In the genomic region with DNA sequence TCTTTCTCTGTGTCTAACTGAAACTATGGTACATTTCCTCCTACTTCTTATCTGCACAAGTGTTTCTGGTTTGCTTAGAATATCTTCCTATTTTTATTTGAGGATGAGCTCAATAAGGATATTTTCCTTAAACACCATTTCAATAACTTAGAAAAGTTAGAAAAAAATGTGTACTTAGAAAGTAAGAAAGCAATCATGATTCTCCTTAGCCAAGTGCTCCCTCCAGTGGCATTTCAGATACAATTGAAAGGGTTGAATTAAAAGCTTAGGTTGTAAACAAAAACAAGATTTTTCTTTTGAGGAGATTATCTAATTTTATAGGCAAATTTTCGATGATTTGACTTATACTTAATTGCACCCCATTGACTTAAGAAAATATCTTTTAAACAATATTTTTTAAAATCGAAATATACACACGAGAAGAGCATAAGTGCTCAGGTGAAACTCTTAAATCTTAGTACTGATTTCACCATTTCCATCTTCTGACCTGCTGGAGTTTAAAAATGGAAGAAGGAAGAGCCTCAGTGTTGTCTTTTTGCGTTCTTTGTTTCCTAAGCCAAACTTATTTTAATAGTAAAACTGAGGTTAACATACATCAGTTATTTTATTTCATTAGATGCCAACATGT, we compare ENCODE assay signal across 8 cellular contexts. TPM values are rescaled to one million over a fixed set of nuclear protein-coding genes. Genes with fewer than 3 reads are reported as not detected.
DNase-seq lines count a peak whose midpoint lies in the region; ATAC-seq, FAIRE-seq and TF ChIP-seq lines count a peak whose summit lies in the region.

No MANE protein-coding gene starts in this region.

- H3K4me1 ChIP-seq in BE2C (peaks cover 4% of the 10 kb centered on the region; the same call in 1 of the 2 replicates), GM12878 (ENCODE audit: control insufficient read depth, insufficient read depth, low read length) (no peaks in the 10 kb centered on the region), upper lobe of right lung (no peaks in the 10 kb centered on the region)

- DNase-seq in BE2C (peak; percentile 25), GM13976 (ENCODE audit: low spot score) (peak; percentile 35), NCI-H446 treated with DMSO at 0.1 percent for 48 hours (lab: John Stamatoyannopoulos, UW) (peak; percentile 19), GM12878 (ENCODE audit: low read depth, low spot score) (no peak), left kidney (ENCODE audit: low read depth, low spot score) (peak; percentile 83), upper lobe of right lung (no peak)
- no peak for DNase-seq in NK-92 treated with Interleukin-12 subunit alpha and Interleukin-12 subunit beta, amount 100 ng/mL, for 24 hours (lab: John Stamatoyannopoulos, UW)
- DNase-seq in activated naive CD8-positive, alpha-beta T cell treated with anti-CD3 and anti-CD28 coated beads for 36 hours: no peak

- H3K27me3 Mint-ChIP-seq in activated naive CD8-positive, alpha-beta T cell treated with anti-CD3 and anti-CD28 coated beads for 36 hours: peaks cover 8% of the 10 kb centered on the region

- BruUV-seq in GM12878 (replicated peaks; lab: Mats Ljungman, UMichigan): no TSS peak

- SMC1A ChIA-PET in GM12878 (lab: Charles Lee; ENCODE audit: uncharacterized antibody, unreplicated experiment): interaction anchor here (0.7 to 2.5 kb wide), 24 partner anchors 8 to 1668 kb away, joined by 3 to 45 read pairs (median 5); no protein-coding TSS in a partner anchor

- no peak overlapping the region for H3K4me2 ChIP-seq in GM12878 (ENCODE audit: control insufficient read depth, insufficient read depth)

- H3K4me1 Mint-ChIP-seq in activated naive CD8-positive, alpha-beta T cell treated with anti-CD3 and anti-CD28 coated beads for 36 hours: peaks cover 1% of the 10 kb centered on the region

- RAD21 ChIA-PET in GM12878 (lab: Charles Lee; ENCODE audit: unreplicated experiment): interaction anchor here (0.9 to 2.6 kb wide), 12 partner anchors 19 to 445 kb away, joined by 3 to 44 read pairs (median 4); no protein-coding TSS in a partner anchor

- FAIRE-seq in GM12878 (lab: Jason Lieb, UNC): peak; percentile 41

- in situ Hi-C loops in GM13976 (cut with MboI; ENCODE audit: low sequenced_read_pairs, unreplicated experiment): loop anchor here (10.0 kb wide), 1 partner anchor 148 kb away; no protein-coding TSS in a partner anchor
- in situ Hi-C loops in GM12878 (cut with MboI): no loop called here

- ATAC-seq in GM12878 (0 out of 3 replicates have a peak, but pooled peaks have one; percentile 45), upper lobe of right lung (peak; percentile 69)

- CTCF ChIA-PET in GM12878 (lab: Yijun Ruan, JAX): interaction anchor here (0.7 to 2.5 kb wide), 32 partner anchors 8 to 1559 kb away, joined by 3 to 79 read pairs (median 4); a partner anchor contains a TSS

- POLR2A ChIA-PET in GM12878 (lab: Charles Lee): no interaction called here

- no peaks in the 10 kb centered on the region for H3K79me2 ChIP-seq in GM12878 (ENCODE audit: control insufficient read depth, insufficient read depth, low read length)

- H3K4me3 Mint-ChIP-seq in activated naive CD8-positive, alpha-beta T cell treated with anti-CD3 and anti-CD28 coated beads for 36 hours: no peak overlapping the region

- H3K36me3 ChIP-seq in BE2C: no peaks in the 10 kb centered on the region
- no peaks in the 10 kb centered on the region for H3K36me3 ChIP-seq in GM12878 (ENCODE audit: control insufficient read depth in 2 of 2, insufficient read depth in 2 of 2, low read length in 1 of 2)
- H3K36me3 ChIP-seq in upper lobe of right lung: no peaks in the 10 kb centered on the region

- peak; percentile 57 for TF ChIP-seq CTCF in BE2C (IDR thresholded peaks at IDR 0.05; ENCODE audit: low read depth, low read length)
- TF ChIP-seq CTCF in GM13976 (IDR thresholded peaks at IDR 0.05; ENCODE audit: borderline replicate concordance, control extremely low read depth, extremely low read depth, insufficient read depth, missing control alignments): no peak
- TF ChIP-seq CTCF in GM12878 (IDR thresholded peaks at IDR 0.05 in 2 of 3, conservative IDR thresholded peaks at IDR 0.05 in 1 of 3; ENCODE audit: control insufficient read depth in 2 of 3, extremely low read depth in 1 of 3, insufficient read depth in 1 of 3, low read depth in 3 of 3, low read length in 3 of 3): peak; percentile 35 to 74 (median 38); a peak in 5 of 6 replicates
- TF ChIP-seq CTCF in upper lobe of right lung (IDR thresholded peaks at IDR 0.05): peak; percentile 73

- 0% methylated on average over 4 of the region's 4 CpGs for WGBS in GM12878 (ENCODE audit: insufficient coverage, insufficient replicate concordance, low lambda C conversion rate, missing lambda C conversion rate)

- H3K9me3 ChIP-seq in BE2C: no peaks in the 10 kb centered on the region
- H3K9me3 ChIP-seq in GM12878 (replicated peaks; ENCODE audit: control insufficient read depth, insufficient read depth, low read length): no peaks in the 10 kb centered on the region
- H3K9me3 ChIP-seq in upper lobe of right lung: no peaks in the 10 kb centered on the region

- intact Hi-C loops in GM12878 (cut with micrococcal nuclease; ENCODE audit: unreplicated experiment): loop anchor here (1.0 kb wide), 2 partner anchors 146 to 302 kb away; no protein-coding TSS in a partner anchor
- intact Hi-C loops in upper lobe of right lung (cut with DNase I): loop anchor here (5.0 kb wide), 1 partner anchor 145 kb away; no protein-coding TSS in a partner anchor

- no peak overlapping the region for H3K9ac ChIP-seq in GM12878 (ENCODE audit: control insufficient read depth, insufficient read depth, low read length)

- no peak overlapping the region for H3K4me3 ChIP-seq in BE2C (ENCODE audit: low read depth, low read length)
- no peak overlapping the region for H3K4me3 ChIP-seq in GM12878
- H3K4me3 ChIP-seq in upper lobe of right lung: no peak overlapping the region

- no peak for TF ChIP-seq POLR2A in GM12878 (IDR thresholded peaks at IDR 0.05; ENCODE audit: low read depth, low read length)

- no peak overlapping the region for H3K27ac Mint-ChIP-seq in activated naive CD8-positive, alpha-beta T cell treated with anti-CD3 and anti-CD28 coated beads for 36 hours

- H3K27ac ChIP-seq in GM12878 (ENCODE audit: control insufficient read depth, insufficient read depth): no peak overlapping the region
- no peak overlapping the region for H3K27ac ChIP-seq in upper lobe of right lung

- no peaks in the 10 kb centered on the region for H3K9me3 Mint-ChIP-seq in activated naive CD8-positive, alpha-beta T cell treated with anti-CD3 and anti-CD28 coated beads for 36 hours

- H2AFZ ChIP-seq in GM12878 (ENCODE audit: control insufficient read depth, low read depth, low read length): no peak overlapping the region

- no peaks in the 10 kb centered on the region for H4K20me1 ChIP-seq in GM12878 (ENCODE audit: control insufficient read depth, insufficient read depth)

- no peak for TF ChIP-seq EP300 in GM12878 (IDR thresholded peaks at IDR 0.05; ENCODE audit: borderline replicate concordance in 1 of 2, control insufficient read depth in 1 of 2, low read depth in 2 of 2, low read length in 2 of 2)

- H3K27me3 ChIP-seq in BE2C (no peaks in the 10 kb centered on the region), GM12878 (replicated peaks in 1 of 2; ENCODE audit: control insufficient read depth in 2 of 2, insufficient read depth in 2 of 2, low read length in 1 of 2) (no peaks in the 10 kb centered on the region), upper lobe of right lung (no peaks in the 10 kb centered on the region)

- TF ChIP-seq RAD21 in GM12878 (IDR thresholded peaks at IDR 0.05; ENCODE audit: insufficient read depth, low read depth, low read length): peak; percentile 90

- H3K36me3 Mint-ChIP-seq in activated naive CD8-positive, alpha-beta T cell treated with anti-CD3 and anti-CD28 coated beads for 36 hours: no peaks in the 10 kb centered on the region

RNA-seq across cellular contexts. Expression of a gene that starts 26.9 kb away (rescaled TPM):
- polyA plus RNA-seq in BE2C (2012; ENCODE audit: insufficient read depth, insufficient read length, low read depth): 0.17 TPM
- total RNA-seq in GM12878 (2013; cell fraction: nucleolus; rRNA removed): not detected in 2 replicates
- not detected in 2 replicates for total RNA-seq in GM12878 (2014; rRNA removed)
- total RNA-seq in GM12878 (2014; rRNA removed; fragmentation: Illumina TruSeq; extraction: Trizol): not detected in 2 replicates
- total RNA-seq in GM12878 (2021): not detected in 2 replicates
- polyA plus RNA-seq in GM12878 (2011; ENCODE audit: low read depth): not detected
- polyA plus RNA-seq in GM12878 (2011; rRNA removed): not detected in 2 replicates
- polyA plus RNA-seq in GM12878 (2011; cell fraction: cytosol; rRNA removed): not detected in 2 replicates
- polyA plus RNA-seq in GM12878 (2011; cell fraction: nucleus; rRNA removed): not detected in 2 replicates
- not detected in 2 replicates for polyA plus RNA-seq in GM12878 (2012)
- not detected in 2 replicates for polyA plus RNA-seq in GM12878 (2014; fragmentation: Illumina TruSeq; extraction: Trizol)
- not detected for polyA plus RNA-seq in GM12878 (2014; fragmentation: Nextera tagmentation; extraction: Ambion mirVana)
- not detected in 2 replicates for polyA plus RNA-seq in GM12878 (2014; rRNA removed)
- not detected for polyA plus RNA-seq in GM12878 (2016; fragmentation: Nextera tagmentation; extraction: Ambion mirVana)
- polyA minus RNA-seq in GM12878 (2011; rRNA and poly(A)+ RNA removed): not detected in 2 replicates
- polyA minus RNA-seq in GM12878 (2011; cell fraction: cytosol; rRNA and poly(A)+ RNA removed): not detected in 2 replicates
- not detected in 2 replicates for polyA minus RNA-seq in GM12878 (2011; cell fraction: nucleus; rRNA and poly(A)+ RNA removed)
- 0.17 TPM for total RNA-seq in upper lobe of right lung
- total RNA-seq in activated naive CD8-positive, alpha-beta T cell treated with anti-CD3 and anti-CD28 coated beads for 36 hours: not detected

RNA-seq across cellular contexts. Expression of a gene that starts 50.8 kb away (rescaled TPM):
- polyA plus RNA-seq in BE2C (2012; ENCODE audit: insufficient read depth, insufficient read length, low read depth): 163 TPM
- 49.2 and 49.6 TPM in 2 replicates for total RNA-seq in GM12878 (2013; cell fraction: nucleolus; rRNA removed)
- total RNA-seq in GM12878 (2014; rRNA removed) (63.2 and 76.9 TPM in 2 replicates), GM12878 (2014; rRNA removed; fragmentation: Illumina TruSeq; extraction: Trizol) (63.9 and 68.7 TPM in 2 replicates), GM12878 (2021) (60.2 and 60.4 TPM in 2 replicates), upper lobe of right lung (399 TPM)
- polyA plus RNA-seq in GM12878 (2011; ENCODE audit: low read depth): 29.6 TPM
- polyA plus RNA-seq in GM12878 (2011; rRNA removed) (106 and 119 TPM in 2 replicates), GM12878 (2014; fragmentation: Illumina TruSeq; extraction: Trizol) (78.6 and 87.4 TPM in 2 replicates), GM12878 (2014; fragmentation: Nextera tagmentation; extraction: Ambion mirVana) (100 to 1,000 TPM; 120 to 129 TPM), GM12878 (2014; rRNA removed) (57.8 and 76.8 TPM in 2 replicates), GM12878 (2016; fragmentation: Nextera tagmentation; extraction: Ambion mirVana) (100 to 1,000 TPM; 119 to 122 TPM)
- 126 and 164 TPM in 2 replicates for polyA plus RNA-seq in GM12878 (2011; cell fraction: cytosol; rRNA removed)
- 57.7 and 65.9 TPM in 2 replicates for polyA plus RNA-seq in GM12878 (2011; cell fraction: nucleus; rRNA removed)
- 46.7 and 56.5 TPM in 2 replicates for polyA plus RNA-seq in GM12878 (2012)
- 30.7 and 34.2 TPM in 2 replicates for polyA minus RNA-seq in GM12878 (2011; rRNA and poly(A)+ RNA removed)
- polyA minus RNA-seq in GM12878 (2011; cell fraction: cytosol; rRNA and poly(A)+ RNA removed): 8.8 and 20.5 TPM in 2 replicates
- 8.0 and 8.1 TPM in 2 replicates for polyA minus RNA-seq in GM12878 (2011; cell fraction: nucleus; rRNA and poly(A)+ RNA removed)
- 10 to 100 TPM; 48.5 to 51.5 TPM for total RNA-seq in activated naive CD8-positive, alpha-beta T cell treated with anti-CD3 and anti-CD28 coated beads for 36 hours

Comparison
In these comparisons a context has a peak if more than half of its experiments do, and no peak if none do; other contexts are left out.
1. DNase-seq: peak in BE2C (single experiment), GM13976 (single experiment), NCI-H446 treated with DMSO at 0.1 percent for 48 hours (single experiment) and left kidney (single experiment); none in GM12878 (single experiment), upper lobe of right lung (single experiment), NK-92 treated with Interleukin-12 subunit alpha and Interleukin-12 subunit beta, amount 100 ng/mL, for 24 hours (single experiment) and activated naive CD8-positive, alpha-beta T cell treated with anti-CD3 and anti-CD28 coated beads for 36 hours (single experiment).